Comparison of ENCODE assay signal across 8 cellular contexts in genomic region chr12:18250313-18250916, GRCh38. TPM values are rescaled to one million over a fixed set of nuclear protein-coding genes. Genes with fewer than 3 reads are reported as not detected.
DNase-seq lines count a peak whose midpoint lies in the region; ATAC-seq and FAIRE-seq lines count a peak whose summit lies in the region.

No MANE protein-coding gene starts in this region.

- no peaks in the 10 kb centered on the region for H3K4me1 ChIP-seq in small intestine (ENCODE audit: control insufficient read depth in 2 of 2, insufficient read depth in 1 of 2, low read depth in 1 of 2, low read length in 1 of 2)

- no peak for FAIRE-seq in small intestine (lab: Jason Lieb, UNC)

- no peak for ATAC-seq in HG02840 (IDR thresholded peaks at IDR 0.05; ENCODE audit: low FRiP score, unreplicated experiment)

- H3K4me1 Mint-ChIP-seq in activated naive CD4-positive, alpha-beta T cell treated with anti-CD3 and anti-CD28 coated beads for 36 hours (ENCODE audit: low read depth) = no peaks in the 10 kb centered on the region

- 23 to 24% (median 24%) methylated on average over 6 of the region's 6 CpGs for WGBS in small intestine, 3 donors

- H3K36me3 ChIP-seq in small intestine (ENCODE audit: control insufficient read depth in 2 of 2, insufficient read depth in 2 of 2, low read length in 2 of 2) = no peaks in the 10 kb centered on the region

- no peak overlapping the region for H3K27ac Mint-ChIP-seq in activated naive CD4-positive, alpha-beta T cell treated with anti-CD3 and anti-CD28 coated beads for 36 hours

- peak; percentile 4 for DNase-seq in activated naive CD4-positive, alpha-beta T cell treated with anti-CD3 and anti-CD28 coated beads for 36 hours
- no peak for DNase-seq in activated naive CD4-positive, alpha-beta T cell (lab: John Stamatoyannopoulos, UW)
- DNase-seq in NCI-H1417 treated with DMSO at 0.1 percent for 48 hours (lab: John Stamatoyannopoulos, UW) = peak; percentile 73
- DNase-seq in SW480 (ENCODE audit: low spot score) = peak; percentile 66
- peak; percentile 66 for DNase-seq in globus pallidus (ENCODE audit: low spot score)
- peak; percentile 76 for DNase-seq in small intestine
- DNase-seq in stimulated activated CD4-positive, alpha-beta T cell treated with anti-CD3 and anti-CD28 coated beads, Interleukin-2, amount 100 ng/mL, for 48 hours = no peak

- H3K27ac ChIP-seq in small intestine (ENCODE audit: low read depth in 1 of 2, low read length in 1 of 2) = no peak overlapping the region

- H3K4me3 ChIP-seq in small intestine (ENCODE audit: low read depth in 1 of 2, low read length in 2 of 2) = no peak overlapping the region

- intact Hi-C loops in activated naive CD4-positive, alpha-beta T cell treated with anti-CD3 and anti-CD28 coated beads for 36 hours (cut with micrococcal nuclease) = loop anchor here (1.0 to 5.0 kb wide), 2 partner anchors 936 to 1037 kb away; no protein-coding TSS in a partner anchor

- no peaks in the 10 kb centered on the region for H3K9me3 ChIP-seq in small intestine (ENCODE audit: control insufficient read depth, low read depth)

- H3K4me3 Mint-ChIP-seq in activated naive CD4-positive, alpha-beta T cell treated with anti-CD3 and anti-CD28 coated beads for 36 hours = no peak overlapping the region

- no peaks in the 10 kb centered on the region for H3K27me3 Mint-ChIP-seq in activated naive CD4-positive, alpha-beta T cell treated with anti-CD3 and anti-CD28 coated beads for 36 hours (ENCODE audit: low read depth)

- H3K9me3 Mint-ChIP-seq in activated naive CD4-positive, alpha-beta T cell treated with anti-CD3 and anti-CD28 coated beads for 36 hours = no peaks in the 10 kb centered on the region

- no peaks in the 10 kb centered on the region for H3K27me3 ChIP-seq in small intestine (ENCODE audit: control insufficient read depth in 2 of 2, insufficient read depth in 2 of 2, low read length in 2 of 2)

- CTCF ChIA-PET in activated naive CD4-positive, alpha-beta T cell treated with anti-CD3 and anti-CD28 coated beads for 36 hours (lab: Charles Lee) = interaction anchor here (0.6 to 1.2 kb wide), 6 partner anchors 28 to 1050 kb away, joined by 3 to 4 read pairs (median 3); no protein-coding TSS in a partner anchor

- H3K36me3 Mint-ChIP-seq in activated naive CD4-positive, alpha-beta T cell treated with anti-CD3 and anti-CD28 coated beads for 36 hours (ENCODE audit: low read depth) = no peaks in the 10 kb centered on the region

RNA-seq across cellular contexts. Expression of gene PIK3C2G, which starts 10.9 kb away (rescaled TPM):
- not detected for total RNA-seq in activated naive CD4-positive, alpha-beta T cell treated with anti-CD3 and anti-CD28 coated beads for 36 hours
- polyA plus RNA-seq in small intestine = 1 to 10 TPM in 1 of 3 donors, under 1 TPM in 2; 0.52 to 4.9 (median 0.54) TPM

Comparison
In these comparisons a context has a peak if more than half of its experiments do, and no peak if none do; other contexts are left out.
1. DNase-seq: peak in activated naive CD4-positive, alpha-beta T cell treated with anti-CD3 and anti-CD28 coated beads for 36 hours (single experiment), NCI-H1417 treated with DMSO at 0.1 percent for 48 hours (single experiment), SW480 (single experiment), globus pallidus (single experiment) and small intestine (single experiment); none in activated naive CD4-positive, alpha-beta T cell (0 of 4) and stimulated activated CD4-positive, alpha-beta T cell treated with anti-CD3 and anti-CD28 coated beads, Interleukin-2, amount 100 ng/mL, for 48 hours (0 of 2).